Comparison of ENCODE assay signal across 26 cellular contexts in genomic region chrX:18368402-18368801, GRCh38.
"Had no signal": no experiment of that assay in that cellular context is flagged by ENCODE, and none has a peak within 500 bp of the region (broad histone marks: within the 10 kb centered on the region; RNA-seq: fewer than 3 reads in every experiment).

No MANE protein-coding gene starts in this region.

- H3K4me1 ChIP-seq: pancreas, prostate gland, upper lobe of left lung, vagina had no signal

- H3K36me3 ChIP-seq: pancreas, prostate gland, upper lobe of left lung, vagina had no signal

- ATAC-seq: activated CD4-positive, alpha-beta T cell treated with anti-CD3 and anti-CD28 coated beads for 36 hours; activated CD8-positive, alpha-beta memory T cell treated with anti-CD3 and anti-CD28 coated beads, Interleukin-2, amount 10 ng/mL, durations not matched to agents 7 days and 5 days; activated CD8-positive, alpha-beta T cell treated with anti-CD3 and anti-CD28 coated beads, Interleukin-2, amount 10 ng/mL, durations not matched to agents 7 days and 5 days; activated naive CD8-positive, alpha-beta T cell treated with anti-CD3 and anti-CD28 coated beads, Interleukin-2, amount 50 U/mL, for 24 hours; esophagus mucosa; naive thymus-derived CD4-positive, alpha-beta T cell; pancreas; stimulated activated memory B cell treated with anti-CD40 and anti-IgM and Interleukin-4, amounts not matched to agents 10 μg/mL and 1 μg/mL and 100 μg/mL, for 72 hours; stimulated activated naive CD8-positive, alpha-beta T cell treated with anti-CD3 and anti-CD28 coated beads, Interleukin-15, amount 100 ng/mL, for 72 hours had no signal

- H3K27me3 ChIP-seq: pancreas, upper lobe of left lung, vagina had no signal

- DNase-seq: activated CD4-positive, alpha-beta T cell treated with anti-CD3 and anti-CD28 coated beads for 36 hours; activated CD4-positive, CD25-positive, alpha-beta regulatory T cell; activated CD8-positive, alpha-beta memory T cell treated with anti-CD3 and anti-CD28 coated beads, Interleukin-2, amount 10 ng/mL, durations not matched to agents 7 days and 5 days; activated CD8-positive, alpha-beta T cell treated with anti-CD3 and anti-CD28 coated beads, Interleukin-2, amount 10 ng/mL, durations not matched to agents 7 days and 5 days; activated naive CD8-positive, alpha-beta T cell treated with anti-CD3 and anti-CD28 coated beads, Interleukin-2, amount 50 U/mL, for 24 hours; activated T-cell treated with anti-CD3 and anti-CD28 coated beads, Interleukin-2, amount 50 U/mL, for 48 hours; amygdala; central memory CD4-positive, alpha-beta T cell; foreskin fibroblast; head of caudate nucleus; hippocampal formation; immature natural killer cell; midbrain; naive thymus-derived CD4-positive, alpha-beta T cell; pancreas; stimulated activated CD4-positive, alpha-beta T cell treated with anti-CD3 and anti-CD28 coated beads, Interleukin-1b, Interleukin-23, amount 100 ng/mL, for 48 hours; stimulated activated CD4-positive, alpha-beta T cell treated with anti-CD3 and anti-CD28 coated beads, Interleukin-4, amount 100 ng/mL, for 4 hours; stimulated activated CD8-positive, alpha-beta memory T cell treated with anti-CD3 and anti-CD28 coated beads, Interleukin-4, amount 100 ng/mL, for 48 hours; stimulated activated naive CD8-positive, alpha-beta T cell treated with anti-CD3 and anti-CD28 coated beads, Interleukin-15, amount 100 ng/mL, for 72 hours; substantia nigra; upper lobe of left lung had no signal

- FAIRE-seq: pancreas had no signal

- H3K27ac ChIP-seq: pancreas, prostate gland, upper lobe of left lung, vagina had no signal

- H3K4me3 ChIP-seq: pancreas, prostate gland, smooth muscle cell, upper lobe of left lung, vagina had no signal

- H3K4me2 ChIP-seq: smooth muscle cell had no signal

- H3K9me3 ChIP-seq: pancreas, prostate gland, upper lobe of left lung, vagina had no signal
